ENCODE assay signal across 1 cellular context in the genomic region with DNA sequence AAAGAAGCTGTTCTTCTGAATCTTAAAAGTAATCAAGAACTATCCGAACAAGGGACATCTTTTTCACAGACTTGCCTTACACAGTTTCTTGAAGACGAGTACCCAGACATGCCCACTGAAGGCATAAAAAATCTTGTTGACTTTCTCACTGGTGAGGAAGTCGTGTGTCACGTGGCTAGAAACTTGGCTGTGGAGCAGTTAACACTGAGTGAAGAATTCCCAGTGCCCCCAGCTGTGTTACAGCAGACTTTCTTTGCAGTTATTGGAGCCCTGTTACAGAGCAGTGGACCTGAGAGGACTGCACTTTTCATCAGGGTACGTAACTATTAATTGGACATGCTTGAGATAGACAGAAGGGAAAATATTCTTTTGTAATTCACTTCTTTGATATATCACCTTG.
TF ChIP-seq lines count a peak whose summit lies in the region.

No MANE protein-coding gene starts in this region.

TF ChIP-seq in HepG2, 621 proteins besides CTCF, POLR2A, EP300 and RAD21:
- TF ChIP-seq, protein P1, sequence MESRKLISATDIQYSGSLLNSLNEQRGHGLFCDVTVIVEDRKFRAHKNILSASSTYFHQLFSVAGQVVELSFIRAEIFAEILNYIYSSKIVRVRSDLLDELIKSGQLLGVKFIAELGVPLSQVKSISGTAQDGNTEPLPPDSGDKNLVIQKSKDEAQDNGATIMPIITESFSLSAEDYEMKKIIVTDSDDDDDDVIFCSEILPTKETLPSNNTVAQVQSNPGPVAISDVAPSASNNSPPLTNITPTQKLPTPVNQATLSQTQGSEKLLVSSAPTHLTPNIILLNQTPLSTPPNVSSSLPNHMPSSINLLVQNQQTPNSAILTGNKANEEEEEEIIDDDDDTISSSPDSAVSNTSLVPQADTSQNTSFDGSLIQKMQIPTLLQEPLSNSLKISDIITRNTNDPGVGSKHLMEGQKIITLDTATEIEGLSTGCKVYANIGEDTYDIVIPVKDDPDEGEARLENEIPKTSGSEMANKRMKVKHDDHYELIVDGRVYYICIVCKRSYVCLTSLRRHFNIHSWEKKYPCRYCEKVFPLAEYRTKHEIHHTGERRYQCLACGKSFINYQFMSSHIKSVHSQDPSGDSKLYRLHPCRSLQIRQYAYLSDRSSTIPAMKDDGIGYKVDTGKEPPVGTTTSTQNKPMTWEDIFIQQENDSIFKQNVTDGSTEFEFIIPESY (CRISPR knock-in tag; IDR thresholded peaks at IDR 0.05): no peak
- TF ChIP-seq, protein P2, sequence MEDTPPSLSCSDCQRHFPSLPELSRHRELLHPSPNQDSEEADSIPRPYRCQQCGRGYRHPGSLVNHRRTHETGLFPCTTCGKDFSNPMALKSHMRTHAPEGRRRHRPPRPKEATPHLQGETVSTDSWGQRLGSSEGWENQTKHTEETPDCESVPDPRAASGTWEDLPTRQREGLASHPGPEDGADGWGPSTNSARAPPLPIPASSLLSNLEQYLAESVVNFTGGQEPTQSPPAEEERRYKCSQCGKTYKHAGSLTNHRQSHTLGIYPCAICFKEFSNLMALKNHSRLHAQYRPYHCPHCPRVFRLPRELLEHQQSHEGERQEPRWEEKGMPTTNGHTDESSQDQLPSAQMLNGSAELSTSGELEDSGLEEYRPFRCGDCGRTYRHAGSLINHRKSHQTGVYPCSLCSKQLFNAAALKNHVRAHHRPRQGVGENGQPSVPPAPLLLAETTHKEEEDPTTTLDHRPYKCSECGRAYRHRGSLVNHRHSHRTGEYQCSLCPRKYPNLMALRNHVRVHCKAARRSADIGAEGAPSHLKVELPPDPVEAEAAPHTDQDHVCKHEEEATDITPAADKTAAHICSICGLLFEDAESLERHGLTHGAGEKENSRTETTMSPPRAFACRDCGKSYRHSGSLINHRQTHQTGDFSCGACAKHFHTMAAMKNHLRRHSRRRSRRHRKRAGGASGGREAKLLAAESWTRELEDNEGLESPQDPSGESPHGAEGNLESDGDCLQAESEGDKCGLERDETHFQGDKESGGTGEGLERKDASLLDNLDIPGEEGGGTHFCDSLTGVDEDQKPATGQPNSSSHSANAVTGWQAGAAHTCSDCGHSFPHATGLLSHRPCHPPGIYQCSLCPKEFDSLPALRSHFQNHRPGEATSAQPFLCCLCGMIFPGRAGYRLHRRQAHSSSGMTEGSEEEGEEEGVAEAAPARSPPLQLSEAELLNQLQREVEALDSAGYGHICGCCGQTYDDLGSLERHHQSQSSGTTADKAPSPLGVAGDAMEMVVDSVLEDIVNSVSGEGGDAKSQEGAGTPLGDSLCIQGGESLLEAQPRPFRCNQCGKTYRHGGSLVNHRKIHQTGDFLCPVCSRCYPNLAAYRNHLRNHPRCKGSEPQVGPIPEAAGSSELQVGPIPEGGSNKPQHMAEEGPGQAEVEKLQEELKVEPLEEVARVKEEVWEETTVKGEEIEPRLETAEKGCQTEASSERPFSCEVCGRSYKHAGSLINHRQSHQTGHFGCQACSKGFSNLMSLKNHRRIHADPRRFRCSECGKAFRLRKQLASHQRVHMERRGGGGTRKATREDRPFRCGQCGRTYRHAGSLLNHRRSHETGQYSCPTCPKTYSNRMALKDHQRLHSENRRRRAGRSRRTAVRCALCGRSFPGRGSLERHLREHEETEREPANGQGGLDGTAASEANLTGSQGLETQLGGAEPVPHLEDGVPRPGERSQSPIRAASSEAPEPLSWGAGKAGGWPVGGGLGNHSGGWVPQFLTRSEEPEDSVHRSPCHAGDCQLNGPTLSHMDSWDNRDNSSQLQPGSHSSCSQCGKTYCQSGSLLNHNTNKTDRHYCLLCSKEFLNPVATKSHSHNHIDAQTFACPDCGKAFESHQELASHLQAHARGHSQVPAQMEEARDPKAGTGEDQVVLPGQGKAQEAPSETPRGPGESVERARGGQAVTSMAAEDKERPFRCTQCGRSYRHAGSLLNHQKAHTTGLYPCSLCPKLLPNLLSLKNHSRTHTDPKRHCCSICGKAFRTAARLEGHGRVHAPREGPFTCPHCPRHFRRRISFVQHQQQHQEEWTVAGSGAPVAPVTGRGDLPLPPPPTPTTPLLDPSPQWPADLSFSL (CRISPR knock-in tag; IDR thresholded peaks at IDR 0.05): no peak
- TF ChIP-seq ZNF468 (CRISPR knock-in tag; IDR thresholded peaks at IDR 0.05) (no peak), MZF1 (CRISPR knock-in tag; IDR thresholded peaks at IDR 0.05; ENCODE audit: borderline replicate concordance) (no peak), HDAC6 (IDR thresholded peaks at IDR 0.05; ENCODE audit: low read depth, low read length) (no peak), ZNF746 (CRISPR knock-in tag; IDR thresholded peaks at IDR 0.05) (no peak), GPN1 (CRISPR knock-in tag; IDR thresholded peaks at IDR 0.05; ENCODE audit: borderline replicate concordance) (no peak), ATF7 (IDR thresholded peaks at IDR 0.05) (no peak), ATF7 (CRISPR knock-in tag; IDR thresholded peaks at IDR 0.05) (no peak), TOPORS (CRISPR knock-in tag; IDR thresholded peaks at IDR 0.05) (no peak), HNRNPLL (IDR thresholded peaks at IDR 0.05; ENCODE audit: low read depth, low read length, poor library complexity, severe bottlenecking) (no peak), ZNF350 (CRISPR knock-in tag; IDR thresholded peaks at IDR 0.05; ENCODE audit: borderline replicate concordance, low read depth) (no peak), GABPA (IDR thresholded peaks at IDR 0.05; ENCODE audit: low read depth, low read length) (no peak), GABPA (CRISPR knock-in tag; IDR thresholded peaks at IDR 0.05; ENCODE audit: low read depth) (no peak), MED8 (CRISPR knock-in tag; IDR thresholded peaks at IDR 0.05; ENCODE audit: insufficient replicate concordance) (no peak), ZNF446 (CRISPR knock-in tag; IDR thresholded peaks at IDR 0.05) (no peak)
- TF ChIP-seq, protein P3, sequence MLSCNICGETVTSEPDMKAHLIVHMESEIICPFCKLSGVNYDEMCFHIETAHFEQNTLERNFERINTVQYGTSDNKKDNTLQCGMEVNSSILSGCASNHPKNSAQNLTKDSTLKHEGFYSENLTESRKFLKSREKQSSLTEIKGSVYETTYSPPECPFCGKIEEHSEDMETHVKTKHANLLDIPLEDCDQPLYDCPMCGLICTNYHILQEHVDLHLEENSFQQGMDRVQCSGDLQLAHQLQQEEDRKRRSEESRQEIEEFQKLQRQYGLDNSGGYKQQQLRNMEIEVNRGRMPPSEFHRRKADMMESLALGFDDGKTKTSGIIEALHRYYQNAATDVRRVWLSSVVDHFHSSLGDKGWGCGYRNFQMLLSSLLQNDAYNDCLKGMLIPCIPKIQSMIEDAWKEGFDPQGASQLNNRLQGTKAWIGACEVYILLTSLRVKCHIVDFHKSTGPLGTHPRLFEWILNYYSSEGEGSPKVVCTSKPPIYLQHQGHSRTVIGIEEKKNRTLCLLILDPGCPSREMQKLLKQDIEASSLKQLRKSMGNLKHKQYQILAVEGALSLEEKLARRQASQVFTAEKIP (CRISPR knock-in tag; IDR thresholded peaks at IDR 0.05; ENCODE audit: borderline replicate concordance): no peak
- TF ChIP-seq, protein P4, sequence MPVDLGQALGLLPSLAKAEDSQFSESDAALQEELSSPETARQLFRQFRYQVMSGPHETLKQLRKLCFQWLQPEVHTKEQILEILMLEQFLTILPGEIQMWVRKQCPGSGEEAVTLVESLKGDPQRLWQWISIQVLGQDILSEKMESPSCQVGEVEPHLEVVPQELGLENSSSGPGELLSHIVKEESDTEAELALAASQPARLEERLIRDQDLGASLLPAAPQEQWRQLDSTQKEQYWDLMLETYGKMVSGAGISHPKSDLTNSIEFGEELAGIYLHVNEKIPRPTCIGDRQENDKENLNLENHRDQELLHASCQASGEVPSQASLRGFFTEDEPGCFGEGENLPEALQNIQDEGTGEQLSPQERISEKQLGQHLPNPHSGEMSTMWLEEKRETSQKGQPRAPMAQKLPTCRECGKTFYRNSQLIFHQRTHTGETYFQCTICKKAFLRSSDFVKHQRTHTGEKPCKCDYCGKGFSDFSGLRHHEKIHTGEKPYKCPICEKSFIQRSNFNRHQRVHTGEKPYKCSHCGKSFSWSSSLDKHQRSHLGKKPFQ (CRISPR knock-in tag; IDR thresholded peaks at IDR 0.05; ENCODE audit: insufficient replicate concordance): no peak
- TF ChIP-seq, protein P5, sequence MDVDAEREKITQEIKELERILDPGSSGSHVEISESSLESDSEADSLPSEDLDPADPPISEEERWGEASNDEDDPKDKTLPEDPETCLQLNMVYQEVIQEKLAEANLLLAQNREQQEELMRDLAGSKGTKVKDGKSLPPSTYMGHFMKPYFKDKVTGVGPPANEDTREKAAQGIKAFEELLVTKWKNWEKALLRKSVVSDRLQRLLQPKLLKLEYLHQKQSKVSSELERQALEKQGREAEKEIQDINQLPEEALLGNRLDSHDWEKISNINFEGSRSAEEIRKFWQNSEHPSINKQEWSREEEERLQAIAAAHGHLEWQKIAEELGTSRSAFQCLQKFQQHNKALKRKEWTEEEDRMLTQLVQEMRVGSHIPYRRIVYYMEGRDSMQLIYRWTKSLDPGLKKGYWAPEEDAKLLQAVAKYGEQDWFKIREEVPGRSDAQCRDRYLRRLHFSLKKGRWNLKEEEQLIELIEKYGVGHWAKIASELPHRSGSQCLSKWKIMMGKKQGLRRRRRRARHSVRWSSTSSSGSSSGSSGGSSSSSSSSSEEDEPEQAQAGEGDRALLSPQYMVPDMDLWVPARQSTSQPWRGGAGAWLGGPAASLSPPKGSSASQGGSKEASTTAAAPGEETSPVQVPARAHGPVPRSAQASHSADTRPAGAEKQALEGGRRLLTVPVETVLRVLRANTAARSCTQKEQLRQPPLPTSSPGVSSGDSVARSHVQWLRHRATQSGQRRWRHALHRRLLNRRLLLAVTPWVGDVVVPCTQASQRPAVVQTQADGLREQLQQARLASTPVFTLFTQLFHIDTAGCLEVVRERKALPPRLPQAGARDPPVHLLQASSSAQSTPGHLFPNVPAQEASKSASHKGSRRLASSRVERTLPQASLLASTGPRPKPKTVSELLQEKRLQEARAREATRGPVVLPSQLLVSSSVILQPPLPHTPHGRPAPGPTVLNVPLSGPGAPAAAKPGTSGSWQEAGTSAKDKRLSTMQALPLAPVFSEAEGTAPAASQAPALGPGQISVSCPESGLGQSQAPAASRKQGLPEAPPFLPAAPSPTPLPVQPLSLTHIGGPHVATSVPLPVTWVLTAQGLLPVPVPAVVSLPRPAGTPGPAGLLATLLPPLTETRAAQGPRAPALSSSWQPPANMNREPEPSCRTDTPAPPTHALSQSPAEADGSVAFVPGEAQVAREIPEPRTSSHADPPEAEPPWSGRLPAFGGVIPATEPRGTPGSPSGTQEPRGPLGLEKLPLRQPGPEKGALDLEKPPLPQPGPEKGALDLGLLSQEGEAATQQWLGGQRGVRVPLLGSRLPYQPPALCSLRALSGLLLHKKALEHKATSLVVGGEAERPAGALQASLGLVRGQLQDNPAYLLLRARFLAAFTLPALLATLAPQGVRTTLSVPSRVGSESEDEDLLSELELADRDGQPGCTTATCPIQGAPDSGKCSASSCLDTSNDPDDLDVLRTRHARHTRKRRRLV (CRISPR knock-in tag; IDR thresholded peaks at IDR 0.05): no peak
